Comparison of ENCODE assay signal across 18 cellular contexts in the genomic region with DNA sequence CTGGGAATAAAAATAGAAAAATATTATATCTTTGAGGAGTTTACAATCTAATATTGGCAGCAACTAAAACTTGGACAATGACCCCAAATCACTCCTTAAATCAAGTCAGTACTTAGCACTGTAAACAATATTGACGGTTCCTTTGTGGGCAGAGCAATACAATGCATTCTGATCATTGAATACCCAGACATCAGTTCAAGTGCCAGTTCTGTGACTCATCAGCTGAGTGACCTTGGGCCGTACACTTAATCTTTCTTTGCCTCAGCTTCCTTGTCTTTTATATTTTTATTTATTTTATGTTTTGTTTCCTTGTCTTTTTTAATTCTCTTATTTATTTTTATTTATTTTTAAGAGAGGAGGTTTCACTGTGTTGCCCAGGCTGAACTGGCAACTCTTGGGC.
DNase-seq lines count a peak whose midpoint lies in the region; ATAC-seq, FAIRE-seq and TF ChIP-seq lines count a peak whose summit lies in the region.
"Had no signal": no experiment of that assay in that cellular context is flagged by ENCODE, and none has a peak within 500 bp of the region (broad histone marks: within the 10 kb centered on the region; RNA-seq: fewer than 3 reads in every experiment).

No MANE protein-coding gene starts in this region.

- FAIRE-seq in A549 (lab: Jason Lieb, UNC) (no peak), astrocyte (lab: Jason Lieb, UNC) (no peak)

- TF ChIP-seq CTCF in A549 (IDR thresholded peaks at IDR 0.05) (no peak), astrocyte (IDR thresholded peaks at IDR 0.05; ENCODE audit: insufficient read depth, low read depth, low read length) (no peak), mucosa of descending colon (IDR thresholded peaks at IDR 0.05) (no peak), esophagus squamous epithelium (IDR thresholded peaks at IDR 0.05) (no peak), WTC11 (IDR thresholded peaks at IDR 0.05) (no peak), gastroesophageal sphincter (IDR thresholded peaks at IDR 0.05) (no peak)

- ATAC-seq in A549 (peak in 1 of 2 experiments; percentile 56; a peak in 2 of 6 replicates), mucosa of descending colon (peak; percentile 54), WTC11 (no peak), HG03354 (IDR thresholded peaks at IDR 0.05; ENCODE audit: poor library complexity, severe bottlenecking, unreplicated experiment) (no peak), gastroesophageal sphincter (no peak)

- H3K4me3 Mint-ChIP-seq in astrocyte (ENCODE audit: unreplicated experiment), result no peak overlapping the region
- H3K4me3 Mint-ChIP-seq in WTC11, result no peak overlapping the region

- TF ChIP-seq POLR2A in A549 (IDR thresholded peaks at IDR 0.05; ENCODE audit: low read length), result no peak
- TF ChIP-seq POLR2A in esophagus squamous epithelium (IDR thresholded peaks at IDR 0.05), result no peak
- TF ChIP-seq POLR2A in gastroesophageal sphincter (IDR thresholded peaks at IDR 0.05), result no peak

- H3K4me3 ChIP-seq in A549, result no peak overlapping the region
- H3K4me3 ChIP-seq in astrocyte (ENCODE audit: insufficient read depth, low read depth, low read length), result no peak overlapping the region
- H3K4me3 ChIP-seq in mucosa of descending colon, result no peak overlapping the region
- no peak overlapping the region for H3K4me3 ChIP-seq in esophagus squamous epithelium
- no peak overlapping the region for H3K4me3 ChIP-seq in gastroesophageal sphincter
- H3K4me3 ChIP-seq: Peyer's patch had no signal

- H3K4me1 Mint-ChIP-seq in astrocyte (ENCODE audit: low read depth, unreplicated experiment) (peaks cover 7% of the 10 kb centered on the region), WTC11 (peaks cover 12% of the 10 kb centered on the region)

- H3K36me3 Mint-ChIP-seq in astrocyte (ENCODE audit: low read depth, unreplicated experiment), result peaks cover 2% of the 10 kb centered on the region
- H3K36me3 Mint-ChIP-seq in WTC11, result peaks cover 36% of the 10 kb centered on the region

- no peak overlapping the region for H3K27ac Mint-ChIP-seq in astrocyte (ENCODE audit: unreplicated experiment)
- no peak overlapping the region for H3K27ac Mint-ChIP-seq in WTC11

- H3K79me2 ChIP-seq in astrocyte (ENCODE audit: insufficient read depth, low read length), result no peaks in the 10 kb centered on the region

- DNase-seq in A549 (ENCODE audit: low read depth in 1 of 2, low spot score in 1 of 2), result peak in 1 of 2 experiments; percentile 26
- peak; percentile 12 for DNase-seq in HT-29 (ENCODE audit: low spot score)
- peak; percentile 10 for DNase-seq in astrocyte (ENCODE audit: low read depth)
- no peak for DNase-seq in mucosa of descending colon
- no peak for DNase-seq in esophagus squamous epithelium (lab: John Stamatoyannopoulos, UW)
- no peak for DNase-seq in WTC11 (ENCODE audit: low spot score)
- DNase-seq: C1 segment of cervical spinal cord, DMS79, GF-D8, KG1, NCI-H1105 treated with DMSO at 0.1 percent for 48 hours, NCI-H187 treated with DMSO at 0.1 percent for 48 hours, NCI-H2171, NCI-H82, SW 1271 had no signal

- H3K27ac ChIP-seq in A549, result 0 out of 6 replicates have a peak overlapping the region, but pooled peaks of 1 of the 2 experiments have one; percentile 37
- no peak overlapping the region for H3K27ac ChIP-seq in astrocyte (ENCODE audit: low read depth, low read length)
- no peak overlapping the region for H3K27ac ChIP-seq in esophagus squamous epithelium
- H3K27ac ChIP-seq in gastroesophageal sphincter, result no peak overlapping the region
- H3K27ac ChIP-seq: Peyer's patch had no signal

- H3K27me3 Mint-ChIP-seq in astrocyte (ENCODE audit: low read depth, unreplicated experiment) (no peaks in the 10 kb centered on the region), WTC11 (ENCODE audit: low read depth) (no peaks in the 10 kb centered on the region)

- H3K4me1 ChIP-seq in A549 (peaks cover 22% of the 10 kb centered on the region; the same call in 2 of the 3 replicates), astrocyte (ENCODE audit: insufficient read depth, low read length) (no peaks in the 10 kb centered on the region), mucosa of descending colon (ENCODE audit: low read depth) (no peaks in the 10 kb centered on the region), esophagus squamous epithelium (no peaks in the 10 kb centered on the region), gastroesophageal sphincter (no peaks in the 10 kb centered on the region)
- H3K4me1 ChIP-seq: Peyer's patch had no signal

- POLR2A ChIA-PET in A549 (lab: Yijun Ruan, JAX), result no interaction called here
- POLR2A ChIA-PET in WTC11 (lab: Charles Lee), result no interaction called here

- no peak overlapping the region for H3K9ac ChIP-seq in astrocyte (ENCODE audit: low read length)

- H3K36me3 ChIP-seq in astrocyte (ENCODE audit: insufficient read depth, low read length), result no peaks in the 10 kb centered on the region
- no peaks in the 10 kb centered on the region for H3K36me3 ChIP-seq in mucosa of descending colon (ENCODE audit: low read depth)
- no peaks in the 10 kb centered on the region for H3K36me3 ChIP-seq in esophagus squamous epithelium
- H3K36me3 ChIP-seq in gastroesophageal sphincter, result no peaks in the 10 kb centered on the region
- H3K36me3 ChIP-seq: Peyer's patch had no signal

- no peak for TF ChIP-seq RAD21 in A549 (conservative IDR thresholded peaks at IDR 0.05 in 1 of 2, IDR thresholded peaks at IDR 0.05 in 1 of 2)

- TF ChIP-seq EP300 in A549 (IDR thresholded peaks at IDR 0.05), result no peak
- no peak for TF ChIP-seq EP300 in gastroesophageal sphincter (IDR thresholded peaks at IDR 0.05)

- H4K20me1 ChIP-seq in astrocyte (ENCODE audit: insufficient read depth, low read length), result no peaks in the 10 kb centered on the region

- CTCF ChIA-PET in A549 (lab: Yijun Ruan, JAX), result no interaction called here
- CTCF ChIA-PET in WTC11 (lab: Charles Lee), result no interaction called here

- H3K27me3 ChIP-seq in astrocyte (ENCODE audit: insufficient read depth, low read length) (no peaks in the 10 kb centered on the region), esophagus squamous epithelium (no peaks in the 10 kb centered on the region), gastroesophageal sphincter (no peaks in the 10 kb centered on the region)
- H3K27me3 ChIP-seq: Peyer's patch had no signal

- no peaks in the 10 kb centered on the region for H3K9me3 ChIP-seq in A549
- H3K9me3 ChIP-seq in astrocyte (ENCODE audit: insufficient read depth, low read depth, low read length), result no peaks in the 10 kb centered on the region
- H3K9me3 ChIP-seq in mucosa of descending colon, result no peaks in the 10 kb centered on the region
- H3K9me3 ChIP-seq in esophagus squamous epithelium, result no peaks in the 10 kb centered on the region
- H3K9me3 ChIP-seq in gastroesophageal sphincter, result no peaks in the 10 kb centered on the region
- H3K9me3 ChIP-seq: Peyer's patch had no signal

- H3K9me3 Mint-ChIP-seq in astrocyte (ENCODE audit: unreplicated experiment), result no peaks in the 10 kb centered on the region
- no peaks in the 10 kb centered on the region for H3K9me3 Mint-ChIP-seq in WTC11

- H3K4me2 ChIP-seq in A549 (peak overlapping the region; percentile 22; the same call in 1 of the 3 replicates), astrocyte (ENCODE audit: low read length) (no peak overlapping the region)

- intact Hi-C loops in mucosa of descending colon (cut with DNase I, micrococcal nuclease), result no loop called here
- intact Hi-C loops in esophagus squamous epithelium (cut with DNase I), result no loop called here

- no peak overlapping the region for H2AFZ ChIP-seq in astrocyte (ENCODE audit: low read depth, low read length)

- WGBS in A549 (ENCODE audit: missing lambda C conversion rate), result 7% methylated on average over 2 of the region's 2 CpGs
- WGBS in esophagus squamous epithelium, 2 donors, result 33 to 56% methylated on average over 2 of the region's 2 CpGs
- WGBS in gastroesophageal sphincter (ENCODE audit: low coverage in 1 of 2), 2 donors, result 73 to 82% methylated on average over 2 of the region's 2 CpGs

TF ChIP-seq in A549, 52 proteins besides CTCF, POLR2A, EP300 and RAD21:
- TF ChIP-seq FOSL2 (IDR thresholded peaks at IDR 0.05), result no peak
- TF ChIP-seq FOSL2 (CRISPR knock-in tag; IDR thresholded peaks at IDR 0.05), result peak; percentile 30; the same call in 1 of the 2 replicates
- no peak for TF ChIP-seq EHF (CRISPR knock-in tag; IDR thresholded peaks at IDR 0.05)
TF ChIP-seq in A549: peak in this region for 1.

TF ChIP-seq in WTC11, 78 proteins besides CTCF, POLR2A, EP300 and RAD21:
- TF ChIP-seq NFE2L1 (CRISPR knock-in tag; IDR thresholded peaks at IDR 0.05) (no peak), ZNF416 (CRISPR knock-in tag; IDR thresholded peaks at IDR 0.05) (no peak), TEAD4 (CRISPR knock-in tag; IDR thresholded peaks at IDR 0.05) (no peak)

Comparison
In these comparisons a context has a peak if more than half of its experiments do, and no peak if none do; other contexts are left out.
1. DNase-seq: peak in HT-29 (single experiment) and astrocyte (single experiment); none in mucosa of descending colon (0 of 3), esophagus squamous epithelium (single experiment) and WTC11 (single experiment).